7 cellular contexts compared by ENCODE assay signal in genomic region chr1:231918239-231919015, GRCh38.
DNase-seq lines count a peak whose midpoint lies in the region; ATAC-seq, FAIRE-seq and TF ChIP-seq lines count a peak whose summit lies in the region.

No MANE protein-coding gene starts in this region.

- CTCF ChIA-PET in A673 (lab: Charles Lee): no interaction called here

- H3K4me1 ChIP-seq in NT2/D1 (ENCODE audit: insufficient read depth, insufficient read length) (peaks cover 5% of the 10 kb centered on the region), small intestine (ENCODE audit: control insufficient read depth in 2 of 2, insufficient read depth in 1 of 2, low read depth in 1 of 2, low read length in 1 of 2) (no peaks in the 10 kb centered on the region), A673 (ENCODE audit: insufficient read depth, low read length, poor library complexity, severe bottlenecking) (peaks cover 10% of the 10 kb centered on the region)

- POLR2A ChIA-PET in A673 (lab: Charles Lee; ENCODE audit: low non-redundant PET): no interaction called here

- H3K4me3 ChIP-seq in NT2/D1 (ENCODE audit: insufficient read length, low read depth) (no peak overlapping the region), brain microvascular endothelial cell (ENCODE audit: low read depth, low read length) (no peak overlapping the region), small intestine (ENCODE audit: low read depth in 1 of 2, low read length in 2 of 2) (no peak overlapping the region), A673 (ENCODE audit: low read depth, low read length, poor library complexity, severe bottlenecking) (no peak overlapping the region)

- no peak for FAIRE-seq in small intestine (lab: Jason Lieb, UNC)

- no TSS peak for BruUV-seq in A673 (replicated peaks; lab: Mats Ljungman, UMichigan)

- H3K4me3 Mint-ChIP-seq in progenitor cell of endocrine pancreas (ENCODE audit: low read depth): no peak overlapping the region

- H3K9me3 ChIP-seq in NT2/D1 (ENCODE audit: insufficient read depth, low read length): no peaks in the 10 kb centered on the region
- H3K9me3 ChIP-seq in small intestine (ENCODE audit: control insufficient read depth, low read depth): no peaks in the 10 kb centered on the region
- H3K9me3 ChIP-seq in A673 (ENCODE audit: low read depth, low read length, poor library complexity, severe bottlenecking): no peaks in the 10 kb centered on the region

- H3K9me3 Mint-ChIP-seq in progenitor cell of endocrine pancreas (ENCODE audit: low read depth): no peaks in the 10 kb centered on the region

- peaks cover 8% of the 10 kb centered on the region for H3K27me3 Mint-ChIP-seq in progenitor cell of endocrine pancreas

- no peaks in the 10 kb centered on the region for H3K36me3 Mint-ChIP-seq in progenitor cell of endocrine pancreas (ENCODE audit: insufficient read depth)

- H3K4me1 Mint-ChIP-seq in progenitor cell of endocrine pancreas (ENCODE audit: low read depth): peaks cover 8% of the 10 kb centered on the region

- peak; percentile 54 for ATAC-seq in GM21423 (IDR thresholded peaks at IDR 0.05; ENCODE audit: unreplicated experiment)
- ATAC-seq in HG03159 (IDR thresholded peaks at IDR 0.05; ENCODE audit: unreplicated experiment): no peak

- H3K9ac ChIP-seq in NT2/D1 (ENCODE audit: insufficient read length, low read depth): no peak overlapping the region

- intact Hi-C loops in A673 (cut with micrococcal nuclease; ENCODE audit: unreplicated experiment): no loop called here

- H3K36me3 ChIP-seq in NT2/D1 (ENCODE audit: insufficient read depth, insufficient read length, low read length) (no peaks in the 10 kb centered on the region), brain microvascular endothelial cell (replicated peaks) (no peaks in the 10 kb centered on the region), small intestine (ENCODE audit: control insufficient read depth in 2 of 2, insufficient read depth in 2 of 2, low read length in 2 of 2) (no peaks in the 10 kb centered on the region), A673 (ENCODE audit: insufficient read depth, low read length, poor library complexity, severe bottlenecking) (no peaks in the 10 kb centered on the region)

- in situ Hi-C loops in brain microvascular endothelial cell (cut with HindIII; ENCODE audit: low pct_ligation_motif_present, low sequenced_read_pairs): no loop called here

- H3K27ac ChIP-seq in brain microvascular endothelial cell (no peak overlapping the region), small intestine (ENCODE audit: low read depth in 1 of 2, low read length in 1 of 2) (no peak overlapping the region), A673 (ENCODE audit: low read depth, low read length, poor library complexity, severe bottlenecking) (no peak overlapping the region)

- TF ChIP-seq CTCF in brain microvascular endothelial cell (IDR thresholded peaks at IDR 0.05; ENCODE audit: low read depth, low read length, missing control alignments): no peak
- TF ChIP-seq CTCF in A673 (conservative IDR thresholded peaks at IDR 0.05; ENCODE audit: low read depth, low read length): no peak
- TF ChIP-seq CTCF in progenitor cell of endocrine pancreas (IDR thresholded peaks at IDR 0.05; ENCODE audit: unreplicated experiment): no peak

- WGBS in small intestine, 3 donors: 61 to 66% (median 63%) methylated on average over 6 of the region's 6 CpGs

- no peak overlapping the region for H3K27ac Mint-ChIP-seq in progenitor cell of endocrine pancreas

- DNase-seq in NT2/D1 (ENCODE audit: low read depth, low spot score): peak; percentile 5
- peak; percentile 74 for DNase-seq in brain microvascular endothelial cell
- DNase-seq in small intestine: peak; percentile 25
- DNase-seq in A673 (ENCODE audit: low spot score): no peak
- DNase-seq in progenitor cell of endocrine pancreas (ENCODE audit: low spot score, unreplicated experiment): no peak

- H3K27me3 ChIP-seq in NT2/D1 (ENCODE audit: insufficient read depth, insufficient read length): no peaks in the 10 kb centered on the region
- no peaks in the 10 kb centered on the region for H3K27me3 ChIP-seq in brain microvascular endothelial cell (replicated peaks)
- H3K27me3 ChIP-seq in small intestine (ENCODE audit: control insufficient read depth in 2 of 2, insufficient read depth in 2 of 2, low read length in 2 of 2): no peaks in the 10 kb centered on the region
- H3K27me3 ChIP-seq in A673 (replicated peaks; ENCODE audit: insufficient read depth, low read depth, low read length, poor library complexity): no peaks in the 10 kb centered on the region

Comparison
In these comparisons a context has a peak if more than half of its experiments do, and no peak if none do; other contexts are left out.
1. DNase-seq: peak in NT2/D1 (single experiment), brain microvascular endothelial cell (single experiment) and small intestine (single experiment); none in A673 (single experiment) and progenitor cell of endocrine pancreas (single experiment).